In genomic region chr11:35036642-35037041, GRCh38 we compare ENCODE assay signal across 1 cellular context.
TF ChIP-seq lines count a peak whose summit lies in the region.

No MANE protein-coding gene starts in this region.

TF ChIP-seq in K562, 482 proteins besides CTCF, POLR2A, EP300 and RAD21 (continued from another document and continues in another):
- TF ChIP-seq, protein P1, sequence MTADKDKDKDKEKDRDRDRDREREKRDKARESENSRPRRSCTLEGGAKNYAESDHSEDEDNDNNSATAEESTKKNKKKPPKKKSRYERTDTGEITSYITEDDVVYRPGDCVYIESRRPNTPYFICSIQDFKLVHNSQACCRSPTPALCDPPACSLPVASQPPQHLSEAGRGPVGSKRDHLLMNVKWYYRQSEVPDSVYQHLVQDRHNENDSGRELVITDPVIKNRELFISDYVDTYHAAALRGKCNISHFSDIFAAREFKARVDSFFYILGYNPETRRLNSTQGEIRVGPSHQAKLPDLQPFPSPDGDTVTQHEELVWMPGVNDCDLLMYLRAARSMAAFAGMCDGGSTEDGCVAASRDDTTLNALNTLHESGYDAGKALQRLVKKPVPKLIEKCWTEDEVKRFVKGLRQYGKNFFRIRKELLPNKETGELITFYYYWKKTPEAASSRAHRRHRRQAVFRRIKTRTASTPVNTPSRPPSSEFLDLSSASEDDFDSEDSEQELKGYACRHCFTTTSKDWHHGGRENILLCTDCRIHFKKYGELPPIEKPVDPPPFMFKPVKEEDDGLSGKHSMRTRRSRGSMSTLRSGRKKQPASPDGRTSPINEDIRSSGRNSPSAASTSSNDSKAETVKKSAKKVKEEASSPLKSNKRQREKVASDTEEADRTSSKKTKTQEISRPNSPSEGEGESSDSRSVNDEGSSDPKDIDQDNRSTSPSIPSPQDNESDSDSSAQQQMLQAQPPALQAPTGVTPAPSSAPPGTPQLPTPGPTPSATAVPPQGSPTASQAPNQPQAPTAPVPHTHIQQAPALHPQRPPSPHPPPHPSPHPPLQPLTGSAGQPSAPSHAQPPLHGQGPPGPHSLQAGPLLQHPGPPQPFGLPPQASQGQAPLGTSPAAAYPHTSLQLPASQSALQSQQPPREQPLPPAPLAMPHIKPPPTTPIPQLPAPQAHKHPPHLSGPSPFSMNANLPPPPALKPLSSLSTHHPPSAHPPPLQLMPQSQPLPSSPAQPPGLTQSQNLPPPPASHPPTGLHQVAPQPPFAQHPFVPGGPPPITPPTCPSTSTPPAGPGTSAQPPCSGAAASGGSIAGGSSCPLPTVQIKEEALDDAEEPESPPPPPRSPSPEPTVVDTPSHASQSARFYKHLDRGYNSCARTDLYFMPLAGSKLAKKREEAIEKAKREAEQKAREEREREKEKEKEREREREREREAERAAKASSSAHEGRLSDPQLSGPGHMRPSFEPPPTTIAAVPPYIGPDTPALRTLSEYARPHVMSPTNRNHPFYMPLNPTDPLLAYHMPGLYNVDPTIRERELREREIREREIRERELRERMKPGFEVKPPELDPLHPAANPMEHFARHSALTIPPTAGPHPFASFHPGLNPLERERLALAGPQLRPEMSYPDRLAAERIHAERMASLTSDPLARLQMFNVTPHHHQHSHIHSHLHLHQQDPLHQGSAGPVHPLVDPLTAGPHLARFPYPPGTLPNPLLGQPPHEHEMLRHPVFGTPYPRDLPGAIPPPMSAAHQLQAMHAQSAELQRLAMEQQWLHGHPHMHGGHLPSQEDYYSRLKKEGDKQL (CRISPR knock-in tag; IDR thresholded peaks at IDR 0.05; ENCODE audit: borderline replicate concordance) = no peak
- TF ChIP-seq, protein P2, sequence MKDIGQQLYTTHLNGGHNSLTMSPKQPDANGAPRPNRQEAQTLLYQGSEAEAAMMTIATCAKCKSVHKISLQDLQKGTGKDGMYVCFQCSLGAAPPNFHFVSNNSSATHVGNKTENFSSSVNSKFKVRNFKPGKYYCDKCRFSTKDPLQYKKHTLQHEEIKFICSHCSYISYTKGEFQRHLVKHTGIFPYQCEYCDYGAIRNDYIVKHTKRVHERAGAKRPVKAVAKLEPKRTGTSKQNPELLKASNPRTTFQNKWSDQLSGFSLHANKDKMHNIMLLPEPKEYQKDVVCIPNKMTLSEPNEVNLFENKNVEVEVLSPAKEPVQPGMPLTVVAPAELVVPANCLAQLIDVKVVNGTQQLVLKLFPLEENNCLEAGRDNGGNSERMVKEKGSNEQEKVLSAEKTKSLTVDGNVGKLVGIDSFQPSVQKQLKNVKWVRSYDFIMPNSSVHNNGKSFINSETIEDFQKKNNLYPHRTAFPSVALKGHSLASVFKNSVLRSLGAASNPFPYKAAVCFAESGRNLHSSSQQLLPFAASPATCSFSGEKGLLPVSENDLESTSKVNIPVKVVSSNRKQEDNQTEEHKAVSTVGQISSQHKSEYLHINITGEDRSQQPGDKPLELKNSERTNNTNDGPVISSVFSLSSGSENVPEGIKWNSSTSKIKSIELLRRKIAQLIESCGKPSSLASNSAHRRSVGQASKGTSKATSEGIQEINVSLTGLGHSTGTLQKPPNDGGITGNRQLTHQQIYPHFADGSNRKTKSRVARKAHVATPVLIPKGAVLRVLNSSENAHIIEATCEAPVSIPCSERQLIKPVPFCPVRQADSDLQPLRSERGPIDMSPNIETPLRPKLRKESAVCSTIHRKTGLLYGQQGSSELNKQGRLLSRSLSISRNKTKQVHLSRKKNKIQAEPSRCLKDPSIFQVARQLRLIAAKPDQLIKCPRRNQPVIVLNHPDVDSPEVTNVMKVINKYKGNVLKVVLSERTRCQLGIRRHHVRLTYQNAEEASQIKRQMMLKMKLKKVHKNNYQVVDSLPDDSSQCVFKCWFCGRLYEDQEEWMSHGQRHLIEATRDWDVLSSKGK (CRISPR knock-in tag; IDR thresholded peaks at IDR 0.05) = no peak
- TF ChIP-seq POLR2H (tag; IDR thresholded peaks at IDR 0.05; ENCODE audit: low read depth) (no peak), ZNF79 (CRISPR knock-in tag; IDR thresholded peaks at IDR 0.05; ENCODE audit: low read depth) (no peak), PURB (CRISPR knock-in tag; IDR thresholded peaks at IDR 0.05; ENCODE audit: low read depth) (no peak), FOXA3 (CRISPR knock-in tag; conservative IDR thresholded peaks at IDR 0.05 in 1 of 2, IDR thresholded peaks at IDR 0.05 in 1 of 2) (no peak), PPARD (CRISPR knock-in tag; IDR thresholded peaks at IDR 0.05) (no peak), FOXM1 (IDR thresholded peaks at IDR 0.05; ENCODE audit: low read depth) (no peak), FOXM1 (CRISPR knock-in tag; IDR thresholded peaks at IDR 0.05; ENCODE audit: low read depth) (no peak), ZNF121 (CRISPR knock-in tag; conservative IDR thresholded peaks at IDR 0.05) (no peak), SRSF1 (IDR thresholded peaks at IDR 0.05; ENCODE audit: low read depth, low read length) (no peak), KAT2B (IDR thresholded peaks at IDR 0.05; ENCODE audit: low read depth, low read length) (no peak), BRF2 (IDR thresholded peaks at IDR 0.05; ENCODE audit: borderline replicate concordance, insufficient read depth, insufficient read length) (no peak), E2F6 (IDR thresholded peaks at IDR 0.05; ENCODE audit: borderline replicate concordance in 1 of 2, extremely low read depth in 1 of 2, insufficient read depth in 1 of 2, insufficient read length in 1 of 2, low read depth in 1 of 2, low read length in 1 of 2, poor library complexity in 1 of 2, severe bottlenecking in 1 of 2) (no peak), TCFL5 (CRISPR knock-in tag; conservative IDR thresholded peaks at IDR 0.05) (no peak), TAF15 (IDR thresholded peaks at IDR 0.05; ENCODE audit: low read depth, low read length) (no peak), SNAPC5 (CRISPR knock-in tag; IDR thresholded peaks at IDR 0.05) (no peak), RBM39 (optimal IDR thresholded peaks at IDR 0.05; ENCODE audit: low read depth, low read length) (no peak), ZBTB12 (CRISPR knock-in tag; IDR thresholded peaks at IDR 0.05) (no peak), U2AF1 (optimal IDR thresholded peaks at IDR 0.05; ENCODE audit: low read depth, low read length) (no peak), MECOM (CRISPR knock-in tag; IDR thresholded peaks at IDR 0.05) (no peak), ZNF584 (CRISPR knock-in tag; IDR thresholded peaks at IDR 0.05; ENCODE audit: low read depth) (no peak)
- TF ChIP-seq, protein P3, sequence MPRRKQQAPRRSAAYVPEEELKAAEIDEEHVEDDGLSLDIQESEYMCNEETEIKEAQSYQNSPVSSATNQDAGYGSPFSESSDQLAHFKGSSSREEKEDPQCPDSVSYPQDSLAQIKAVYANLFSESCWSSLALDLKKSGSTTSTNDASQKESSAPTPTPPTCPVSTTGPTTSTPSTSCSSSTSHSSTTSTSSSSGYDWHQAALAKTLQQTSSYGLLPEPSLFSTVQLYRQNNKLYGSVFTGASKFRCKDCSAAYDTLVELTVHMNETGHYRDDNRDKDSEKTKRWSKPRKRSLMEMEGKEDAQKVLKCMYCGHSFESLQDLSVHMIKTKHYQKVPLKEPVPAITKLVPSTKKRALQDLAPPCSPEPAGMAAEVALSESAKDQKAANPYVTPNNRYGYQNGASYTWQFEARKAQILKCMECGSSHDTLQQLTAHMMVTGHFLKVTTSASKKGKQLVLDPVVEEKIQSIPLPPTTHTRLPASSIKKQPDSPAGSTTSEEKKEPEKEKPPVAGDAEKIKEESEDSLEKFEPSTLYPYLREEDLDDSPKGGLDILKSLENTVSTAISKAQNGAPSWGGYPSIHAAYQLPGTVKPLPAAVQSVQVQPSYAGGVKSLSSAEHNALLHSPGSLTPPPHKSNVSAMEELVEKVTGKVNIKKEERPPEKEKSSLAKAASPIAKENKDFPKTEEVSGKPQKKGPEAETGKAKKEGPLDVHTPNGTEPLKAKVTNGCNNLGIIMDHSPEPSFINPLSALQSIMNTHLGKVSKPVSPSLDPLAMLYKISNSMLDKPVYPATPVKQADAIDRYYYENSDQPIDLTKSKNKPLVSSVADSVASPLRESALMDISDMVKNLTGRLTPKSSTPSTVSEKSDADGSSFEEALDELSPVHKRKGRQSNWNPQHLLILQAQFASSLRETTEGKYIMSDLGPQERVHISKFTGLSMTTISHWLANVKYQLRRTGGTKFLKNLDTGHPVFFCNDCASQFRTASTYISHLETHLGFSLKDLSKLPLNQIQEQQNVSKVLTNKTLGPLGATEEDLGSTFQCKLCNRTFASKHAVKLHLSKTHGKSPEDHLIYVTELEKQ (CRISPR knock-in tag; IDR thresholded peaks at IDR 0.05) = no peak
- TF ChIP-seq, protein P4, sequence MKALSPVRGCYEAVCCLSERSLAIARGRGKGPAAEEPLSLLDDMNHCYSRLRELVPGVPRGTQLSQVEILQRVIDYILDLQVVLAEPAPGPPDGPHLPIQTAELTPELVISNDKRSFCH (CRISPR knock-in tag; IDR thresholded peaks at IDR 0.05) = no peak
- TF ChIP-seq, protein P4 (tag; IDR thresholded peaks at IDR 0.05) = peak; percentile 28; the same call in 1 of the 2 replicates
- TF ChIP-seq, protein P5, sequence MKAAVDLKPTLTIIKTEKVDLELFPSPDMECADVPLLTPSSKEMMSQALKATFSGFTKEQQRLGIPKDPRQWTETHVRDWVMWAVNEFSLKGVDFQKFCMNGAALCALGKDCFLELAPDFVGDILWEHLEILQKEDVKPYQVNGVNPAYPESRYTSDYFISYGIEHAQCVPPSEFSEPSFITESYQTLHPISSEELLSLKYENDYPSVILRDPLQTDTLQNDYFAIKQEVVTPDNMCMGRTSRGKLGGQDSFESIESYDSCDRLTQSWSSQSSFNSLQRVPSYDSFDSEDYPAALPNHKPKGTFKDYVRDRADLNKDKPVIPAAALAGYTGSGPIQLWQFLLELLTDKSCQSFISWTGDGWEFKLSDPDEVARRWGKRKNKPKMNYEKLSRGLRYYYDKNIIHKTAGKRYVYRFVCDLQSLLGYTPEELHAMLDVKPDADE (conservative IDR thresholded peaks at IDR 0.05; ENCODE audit: control insufficient read depth, low read depth, low read length) = no peak
- TF ChIP-seq, protein P6, sequence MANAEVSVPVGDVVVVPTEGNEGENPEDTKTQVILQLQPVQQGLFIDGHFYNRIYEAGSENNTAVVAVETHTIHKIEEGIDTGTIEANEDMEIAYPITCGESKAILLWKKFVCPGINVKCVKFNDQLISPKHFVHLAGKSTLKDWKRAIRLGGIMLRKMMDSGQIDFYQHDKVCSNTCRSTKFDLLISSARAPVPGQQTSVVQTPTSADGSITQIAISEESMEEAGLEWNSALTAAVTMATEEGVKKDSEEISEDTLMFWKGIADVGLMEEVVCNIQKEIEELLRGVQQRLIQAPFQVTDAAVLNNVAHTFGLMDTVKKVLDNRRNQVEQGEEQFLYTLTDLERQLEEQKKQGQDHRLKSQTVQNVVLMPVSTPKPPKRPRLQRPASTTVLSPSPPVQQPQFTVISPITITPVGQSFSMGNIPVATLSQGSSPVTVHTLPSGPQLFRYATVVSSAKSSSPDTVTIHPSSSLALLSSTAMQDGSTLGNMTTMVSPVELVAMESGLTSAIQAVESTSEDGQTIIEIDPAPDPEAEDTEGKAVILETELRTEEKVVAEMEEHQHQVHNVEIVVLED (CRISPR knock-in tag; IDR thresholded peaks at IDR 0.05) = no peak
- TF ChIP-seq, protein P7, sequence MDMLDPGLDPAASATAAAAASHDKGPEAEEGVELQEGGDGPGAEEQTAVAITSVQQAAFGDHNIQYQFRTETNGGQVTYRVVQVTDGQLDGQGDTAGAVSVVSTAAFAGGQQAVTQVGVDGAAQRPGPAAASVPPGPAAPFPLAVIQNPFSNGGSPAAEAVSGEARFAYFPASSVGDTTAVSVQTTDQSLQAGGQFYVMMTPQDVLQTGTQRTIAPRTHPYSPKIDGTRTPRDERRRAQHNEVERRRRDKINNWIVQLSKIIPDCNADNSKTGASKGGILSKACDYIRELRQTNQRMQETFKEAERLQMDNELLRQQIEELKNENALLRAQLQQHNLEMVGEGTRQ (CRISPR knock-in tag; IDR thresholded peaks at IDR 0.05) = no peak
- TF ChIP-seq, protein P8, sequence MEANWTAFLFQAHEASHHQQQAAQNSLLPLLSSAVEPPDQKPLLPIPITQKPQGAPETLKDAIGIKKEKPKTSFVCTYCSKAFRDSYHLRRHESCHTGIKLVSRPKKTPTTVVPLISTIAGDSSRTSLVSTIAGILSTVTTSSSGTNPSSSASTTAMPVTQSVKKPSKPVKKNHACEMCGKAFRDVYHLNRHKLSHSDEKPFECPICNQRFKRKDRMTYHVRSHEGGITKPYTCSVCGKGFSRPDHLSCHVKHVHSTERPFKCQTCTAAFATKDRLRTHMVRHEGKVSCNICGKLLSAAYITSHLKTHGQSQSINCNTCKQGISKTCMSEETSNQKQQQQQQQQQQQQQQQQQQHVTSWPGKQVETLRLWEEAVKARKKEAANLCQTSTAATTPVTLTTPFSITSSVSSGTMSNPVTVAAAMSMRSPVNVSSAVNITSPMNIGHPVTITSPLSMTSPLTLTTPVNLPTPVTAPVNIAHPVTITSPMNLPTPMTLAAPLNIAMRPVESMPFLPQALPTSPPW (CRISPR knock-in tag; IDR thresholded peaks at IDR 0.05) = 0 out of 2 replicates have a peak, but pooled peaks have one; percentile 3
